ENCODE assay signal across 33 cellular contexts in genomic region chr5:144126707-144127106, GRCh38. TPM values are rescaled to one million over a fixed set of nuclear protein-coding genes. Genes with fewer than 3 reads are reported as not detected.
"Had no signal": no experiment of that assay in that cellular context is flagged by ENCODE, and none has a peak within 500 bp of the region (broad histone marks: within the 10 kb centered on the region; RNA-seq: fewer than 3 reads in every experiment).

No MANE protein-coding gene starts in this region.

- H3K4me3 ChIP-seq: adrenal gland, ascending aorta, breast epithelium, cardiac muscle cell, colonic mucosa, esophagus squamous epithelium had no signal

- H3K27me3 ChIP-seq: adrenal gland, ascending aorta, breast epithelium, cardiac muscle cell, colonic mucosa, esophagus squamous epithelium had no signal

- H3K27ac ChIP-seq: adrenal gland, ascending aorta, breast epithelium, cardiac muscle cell, colonic mucosa, epithelial cell of prostate, esophagus squamous epithelium had no signal

- DNase-seq: activated CD4-positive, alpha-beta memory T cell treated with anti-CD3 and anti-CD28 coated beads for 36 hours; activated CD4-positive, alpha-beta T cell treated with anti-CD3 and anti-CD28 coated beads for 36 hours; activated CD4-positive, alpha-beta T cell treated with anti-CD3 and anti-CD28 coated beads, Interleukin-2, amount 10 ng/mL, durations not matched to agents 24 days and 14 days; activated CD4-positive, CD25-positive, alpha-beta regulatory T cell; activated CD4-positive, CD25-positive, alpha-beta regulatory T cell treated with anti-CD3 and anti-CD28 coated beads, Interleukin-2, amount 50 U/mL, for 72 hours; activated CD8-positive, alpha-beta memory T cell treated with anti-CD3 and anti-CD28 coated beads, Interleukin-2, amount 10 ng/mL, durations not matched to agents 7 days and 5 days; activated CD8-positive, alpha-beta memory T cell treated with anti-CD3 and anti-CD28 coated beads, Interleukin-2, amount 50 U/mL, for 4 hours; activated CD8-positive, alpha-beta T cell treated with anti-CD3 and anti-CD28 coated beads, Interleukin-2, amount 10 ng/mL, durations not matched to agents 7 days and 5 days; activated effector memory CD4-positive, alpha-beta T cell treated with anti-CD3 and anti-CD28 coated beads, Interleukin-2, amount 50 U/mL, for 16 hours; activated naive CD4-positive, alpha-beta T cell treated with anti-CD3 and anti-CD28 coated beads for 36 hours; activated naive CD8-positive, alpha-beta T cell treated with anti-CD3 and anti-CD28 coated beads for 36 hours; activated naive CD8-positive, alpha-beta T cell treated with anti-CD3 and anti-CD28 coated beads, Interleukin-2, amount 50 U/mL, for 24 hours; activated T-cell treated with anti-CD3 and anti-CD28 coated beads, Interleukin-2, amount 50 U/mL, for 1 hour; activated T-cell treated with anti-CD3 and anti-CD28 coated beads, Interleukin-2, amount 50 U/mL, for 48 hours; adrenal gland; central memory CD4-positive, alpha-beta T cell; cerebellar nuclear complex; colonic mucosa; effector CD8-positive, alpha-beta T cell; esophagus squamous epithelium; head of caudate nucleus; T-helper 1 cell; T-helper 17 cell; T1000 had no signal

- H3K27ac Mint-ChIP-seq: activated CD4-positive, alpha-beta memory T cell treated with anti-CD3 and anti-CD28 coated beads for 36 hours; activated CD4-positive, alpha-beta T cell treated with anti-CD3 and anti-CD28 coated beads for 36 hours; activated CD4-positive, alpha-beta T cell treated with anti-CD3 and anti-CD28 coated beads, Interleukin-2, amount 10 ng/mL, durations not matched to agents 24 days and 14 days; activated CD8-positive, alpha-beta memory T cell treated with anti-CD3 and anti-CD28 coated beads, Interleukin-2, amount 10 ng/mL, durations not matched to agents 7 days and 5 days; activated CD8-positive, alpha-beta T cell treated with anti-CD3 and anti-CD28 coated beads, Interleukin-2, amount 10 ng/mL, durations not matched to agents 7 days and 5 days; activated naive CD4-positive, alpha-beta T cell treated with anti-CD3 and anti-CD28 coated beads for 36 hours; activated naive CD4-positive, alpha-beta T cell treated with anti-CD3 and anti-CD28 coated beads, Interleukin-2, amount 50 U/mL, for 24 hours; activated naive CD8-positive, alpha-beta T cell treated with anti-CD3 and anti-CD28 coated beads for 36 hours; activated naive CD8-positive, alpha-beta T cell treated with anti-CD3 and anti-CD28 coated beads, Interleukin-2, amount 50 U/mL, for 24 hours; activated T-helper 1 cell treated with anti-CD3 and anti-CD28 coated beads, Interleukin-12 subunit alpha, Interleukin-12 subunit beta, Interleukin-2, Interleukin-4 antibody, amounts not matched to agents 30 ng/mL and 10 ng/mL and 1 ng/mL, durations not matched to agents 14 hours and 24 hours and 36 hours; activated T-helper 2 cell treated with anti-CD3 and anti-CD28 coated beads, Interferon-gamma antibody, Interleukin-2, Interleukin-4, amounts not matched to agents 10 μg/mL and 5 μg/mL and 100 μg/mL, durations not matched to agents 14 hours and 24 hours and 36 hours; T-helper 17 cell; T-helper 2 cell treated with Interferon-gamma antibody and Interleukin-4, amounts not matched to agents 5 μg/mL and 100 μg/mL, for 36 hours had no signal

- H3K9me3 Mint-ChIP-seq: activated CD4-positive, alpha-beta memory T cell treated with anti-CD3 and anti-CD28 coated beads for 36 hours; activated CD4-positive, alpha-beta T cell treated with anti-CD3 and anti-CD28 coated beads, Interleukin-2, amount 10 ng/mL, durations not matched to agents 24 days and 14 days; activated naive CD4-positive, alpha-beta T cell treated with anti-CD3 and anti-CD28 coated beads for 36 hours; activated naive CD4-positive, alpha-beta T cell treated with anti-CD3 and anti-CD28 coated beads, Interleukin-2, amount 50 U/mL, for 24 hours; activated naive CD8-positive, alpha-beta T cell treated with anti-CD3 and anti-CD28 coated beads for 36 hours; activated naive CD8-positive, alpha-beta T cell treated with anti-CD3 and anti-CD28 coated beads, Interleukin-2, amount 50 U/mL, for 24 hours; activated T-helper 1 cell treated with anti-CD3 and anti-CD28 coated beads, Interleukin-12 subunit alpha, Interleukin-12 subunit beta, Interleukin-2, Interleukin-4 antibody, amounts not matched to agents 30 ng/mL and 10 ng/mL and 1 ng/mL, durations not matched to agents 14 hours and 24 hours and 36 hours; activated T-helper 2 cell treated with anti-CD3 and anti-CD28 coated beads, Interferon-gamma antibody, Interleukin-2, Interleukin-4, amounts not matched to agents 10 μg/mL and 5 μg/mL and 100 μg/mL, durations not matched to agents 14 hours and 24 hours and 36 hours; brain; T-helper 2 cell treated with Interferon-gamma antibody and Interleukin-4, amounts not matched to agents 5 μg/mL and 100 μg/mL, for 36 hours had no signal

- H3K4me1 ChIP-seq: adrenal gland, ascending aorta, breast epithelium, colonic mucosa had no signal

- H3K4me3 Mint-ChIP-seq: activated CD4-positive, alpha-beta memory T cell treated with anti-CD3 and anti-CD28 coated beads for 36 hours; activated CD4-positive, alpha-beta T cell treated with anti-CD3 and anti-CD28 coated beads for 36 hours; activated CD4-positive, alpha-beta T cell treated with anti-CD3 and anti-CD28 coated beads, Interleukin-2, amount 10 ng/mL, durations not matched to agents 24 days and 14 days; activated CD8-positive, alpha-beta memory T cell treated with anti-CD3 and anti-CD28 coated beads, Interleukin-2, amount 10 ng/mL, durations not matched to agents 7 days and 5 days; activated CD8-positive, alpha-beta T cell treated with anti-CD3 and anti-CD28 coated beads, Interleukin-2, amount 10 ng/mL, durations not matched to agents 7 days and 5 days; activated naive CD4-positive, alpha-beta T cell treated with anti-CD3 and anti-CD28 coated beads for 36 hours; activated naive CD4-positive, alpha-beta T cell treated with anti-CD3 and anti-CD28 coated beads, Interleukin-2, amount 50 U/mL, for 24 hours; activated naive CD8-positive, alpha-beta T cell treated with anti-CD3 and anti-CD28 coated beads for 36 hours; activated naive CD8-positive, alpha-beta T cell treated with anti-CD3 and anti-CD28 coated beads, Interleukin-2, amount 50 U/mL, for 24 hours; activated T-helper 1 cell treated with anti-CD3 and anti-CD28 coated beads, Interleukin-12 subunit alpha, Interleukin-12 subunit beta, Interleukin-2, Interleukin-4 antibody, amounts not matched to agents 30 ng/mL and 10 ng/mL and 1 ng/mL, durations not matched to agents 14 hours and 24 hours and 36 hours; brain; T-helper 17 cell; T-helper 2 cell treated with Interferon-gamma antibody and Interleukin-4, amounts not matched to agents 5 μg/mL and 100 μg/mL, for 36 hours had no signal

- H3K9me3 ChIP-seq: adrenal gland, ascending aorta, breast epithelium, colonic mucosa, esophagus squamous epithelium had no signal

- H3K36me3 ChIP-seq: adrenal gland, ascending aorta, breast epithelium, cardiac muscle cell, colonic mucosa, esophagus squamous epithelium had no signal

- H3K27me3 Mint-ChIP-seq: activated CD4-positive, alpha-beta memory T cell treated with anti-CD3 and anti-CD28 coated beads for 36 hours; activated naive CD4-positive, alpha-beta T cell treated with anti-CD3 and anti-CD28 coated beads, Interleukin-2, amount 50 U/mL, for 24 hours; activated naive CD8-positive, alpha-beta T cell treated with anti-CD3 and anti-CD28 coated beads for 36 hours; activated naive CD8-positive, alpha-beta T cell treated with anti-CD3 and anti-CD28 coated beads, Interleukin-2, amount 50 U/mL, for 24 hours had no signal

- H3K4me1 Mint-ChIP-seq: activated CD4-positive, alpha-beta T cell treated with anti-CD3 and anti-CD28 coated beads for 36 hours; activated CD4-positive, alpha-beta T cell treated with anti-CD3 and anti-CD28 coated beads, Interleukin-2, amount 10 ng/mL, durations not matched to agents 24 days and 14 days; activated CD8-positive, alpha-beta memory T cell treated with anti-CD3 and anti-CD28 coated beads, Interleukin-2, amount 10 ng/mL, durations not matched to agents 7 days and 5 days; activated naive CD4-positive, alpha-beta T cell treated with anti-CD3 and anti-CD28 coated beads, Interleukin-2, amount 50 U/mL, for 24 hours; activated naive CD8-positive, alpha-beta T cell treated with anti-CD3 and anti-CD28 coated beads for 36 hours; activated naive CD8-positive, alpha-beta T cell treated with anti-CD3 and anti-CD28 coated beads, Interleukin-2, amount 50 U/mL, for 24 hours had no signal

- H3K36me3 Mint-ChIP-seq: activated CD4-positive, alpha-beta memory T cell treated with anti-CD3 and anti-CD28 coated beads for 36 hours; activated CD8-positive, alpha-beta memory T cell treated with anti-CD3 and anti-CD28 coated beads, Interleukin-2, amount 10 ng/mL, durations not matched to agents 7 days and 5 days; activated naive CD4-positive, alpha-beta T cell treated with anti-CD3 and anti-CD28 coated beads, Interleukin-2, amount 50 U/mL, for 24 hours; activated naive CD8-positive, alpha-beta T cell treated with anti-CD3 and anti-CD28 coated beads for 36 hours; brain had no signal

- ATAC-seq: activated CD4-positive, alpha-beta T cell treated with anti-CD3 and anti-CD28 coated beads for 36 hours; activated CD8-positive, alpha-beta memory T cell treated with anti-CD3 and anti-CD28 coated beads, Interleukin-2, amount 10 ng/mL, durations not matched to agents 7 days and 5 days; activated CD8-positive, alpha-beta T cell treated with anti-CD3 and anti-CD28 coated beads, Interleukin-2, amount 10 ng/mL, durations not matched to agents 7 days and 5 days; activated naive CD8-positive, alpha-beta T cell treated with anti-CD3 and anti-CD28 coated beads, Interleukin-2, amount 50 U/mL, for 24 hours; T-helper 17 cell had no signal

RNA-seq across cellular contexts. Expression of gene KCTD16, which starts 44.0 kb away (rescaled TPM):
- total RNA-seq: activated CD4-positive, alpha-beta T cell treated with anti-CD3 and anti-CD28 coated beads, Interleukin-2, amount 10 ng/mL, durations not matched to agents 24 days and 14 days; activated T-helper 1 cell treated with anti-CD3 and anti-CD28 coated beads, Interleukin-12 subunit alpha, Interleukin-12 subunit beta, Interleukin-2, Interleukin-4 antibody, amounts not matched to agents 30 ng/mL and 10 ng/mL and 1 ng/mL, durations not matched to agents 14 hours and 24 hours and 36 hours; activated T-helper 2 cell treated with anti-CD3 and anti-CD28 coated beads, Interferon-gamma antibody, Interleukin-2, Interleukin-4, amounts not matched to agents 10 μg/mL and 5 μg/mL and 100 μg/mL, durations not matched to agents 14 hours and 24 hours and 36 hours; esophagus squamous epithelium; T-helper 17 cell had no signal
